1 cellular context compared by ENCODE assay signal in the genomic region with DNA sequence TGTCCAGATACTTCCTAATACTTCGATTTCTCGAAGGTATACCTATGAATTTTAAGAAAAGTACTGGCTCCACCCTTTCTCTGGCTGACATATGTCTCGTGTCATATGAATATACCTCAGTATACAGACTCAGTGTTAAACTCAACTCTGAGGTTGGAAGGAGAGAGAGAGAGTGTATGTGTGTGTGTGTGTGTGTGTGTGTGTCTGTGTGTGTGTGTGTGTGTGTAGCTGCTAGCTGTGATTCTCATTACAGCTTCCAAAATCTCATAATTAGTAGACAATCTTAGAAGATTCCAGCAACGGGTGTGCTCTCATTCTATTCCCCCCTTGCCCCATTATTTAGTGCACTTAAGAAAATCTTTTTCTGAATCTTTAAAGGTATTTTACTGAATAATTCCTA.
TF ChIP-seq lines count a peak whose summit lies in the region.

No MANE protein-coding gene starts in this region.

TF ChIP-seq in IMR-90, 13 proteins besides CTCF, POLR2A, EP300 and RAD21:
- TF ChIP-seq MAZ (IDR thresholded peaks at IDR 0.05; ENCODE audit: borderline replicate concordance, low read depth, low read length) (no peak), NFE2L2 (IDR thresholded peaks at IDR 0.05; ENCODE audit: low read depth, low read length) (no peak), BHLHE40 (IDR thresholded peaks at IDR 0.05; ENCODE audit: low read depth, low read length) (no peak), MXI1 (IDR thresholded peaks at IDR 0.05; ENCODE audit: borderline replicate concordance, low read depth, low read length) (no peak), SMC3 (IDR thresholded peaks at IDR 0.05; ENCODE audit: low read depth, low read length) (no peak), MAFK (IDR thresholded peaks at IDR 0.05; ENCODE audit: low read depth, low read length) (no peak), CEBPB (IDR thresholded peaks at IDR 0.05; ENCODE audit: low read depth, low read length) (no peak), RFX5 (IDR thresholded peaks at IDR 0.05; ENCODE audit: low read depth, low read length) (no peak), RCOR1 (IDR thresholded peaks at IDR 0.05; ENCODE audit: insufficient replicate concordance, low read length) (no peak), FOS (IDR thresholded peaks at IDR 0.05; ENCODE audit: low read depth, low read length) (no peak), CHD1 (IDR thresholded peaks at IDR 0.05; ENCODE audit: low read depth, low read length) (no peak)
- TF ChIP-seq, protein P1, sequence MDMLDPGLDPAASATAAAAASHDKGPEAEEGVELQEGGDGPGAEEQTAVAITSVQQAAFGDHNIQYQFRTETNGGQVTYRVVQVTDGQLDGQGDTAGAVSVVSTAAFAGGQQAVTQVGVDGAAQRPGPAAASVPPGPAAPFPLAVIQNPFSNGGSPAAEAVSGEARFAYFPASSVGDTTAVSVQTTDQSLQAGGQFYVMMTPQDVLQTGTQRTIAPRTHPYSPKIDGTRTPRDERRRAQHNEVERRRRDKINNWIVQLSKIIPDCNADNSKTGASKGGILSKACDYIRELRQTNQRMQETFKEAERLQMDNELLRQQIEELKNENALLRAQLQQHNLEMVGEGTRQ (IDR thresholded peaks at IDR 0.05; ENCODE audit: low read depth, low read length): no peak
- TF ChIP-seq, protein P2, sequence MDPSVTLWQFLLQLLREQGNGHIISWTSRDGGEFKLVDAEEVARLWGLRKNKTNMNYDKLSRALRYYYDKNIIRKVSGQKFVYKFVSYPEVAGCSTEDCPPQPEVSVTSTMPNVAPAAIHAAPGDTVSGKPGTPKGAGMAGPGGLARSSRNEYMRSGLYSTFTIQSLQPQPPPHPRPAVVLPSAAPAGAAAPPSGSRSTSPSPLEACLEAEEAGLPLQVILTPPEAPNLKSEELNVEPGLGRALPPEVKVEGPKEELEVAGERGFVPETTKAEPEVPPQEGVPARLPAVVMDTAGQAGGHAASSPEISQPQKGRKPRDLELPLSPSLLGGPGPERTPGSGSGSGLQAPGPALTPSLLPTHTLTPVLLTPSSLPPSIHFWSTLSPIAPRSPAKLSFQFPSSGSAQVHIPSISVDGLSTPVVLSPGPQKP (IDR thresholded peaks at IDR 0.05; ENCODE audit: borderline replicate concordance, low read depth, low read length): no peak
